Comparison of ENCODE assay signal across 1 cellular context in the genomic region with DNA sequence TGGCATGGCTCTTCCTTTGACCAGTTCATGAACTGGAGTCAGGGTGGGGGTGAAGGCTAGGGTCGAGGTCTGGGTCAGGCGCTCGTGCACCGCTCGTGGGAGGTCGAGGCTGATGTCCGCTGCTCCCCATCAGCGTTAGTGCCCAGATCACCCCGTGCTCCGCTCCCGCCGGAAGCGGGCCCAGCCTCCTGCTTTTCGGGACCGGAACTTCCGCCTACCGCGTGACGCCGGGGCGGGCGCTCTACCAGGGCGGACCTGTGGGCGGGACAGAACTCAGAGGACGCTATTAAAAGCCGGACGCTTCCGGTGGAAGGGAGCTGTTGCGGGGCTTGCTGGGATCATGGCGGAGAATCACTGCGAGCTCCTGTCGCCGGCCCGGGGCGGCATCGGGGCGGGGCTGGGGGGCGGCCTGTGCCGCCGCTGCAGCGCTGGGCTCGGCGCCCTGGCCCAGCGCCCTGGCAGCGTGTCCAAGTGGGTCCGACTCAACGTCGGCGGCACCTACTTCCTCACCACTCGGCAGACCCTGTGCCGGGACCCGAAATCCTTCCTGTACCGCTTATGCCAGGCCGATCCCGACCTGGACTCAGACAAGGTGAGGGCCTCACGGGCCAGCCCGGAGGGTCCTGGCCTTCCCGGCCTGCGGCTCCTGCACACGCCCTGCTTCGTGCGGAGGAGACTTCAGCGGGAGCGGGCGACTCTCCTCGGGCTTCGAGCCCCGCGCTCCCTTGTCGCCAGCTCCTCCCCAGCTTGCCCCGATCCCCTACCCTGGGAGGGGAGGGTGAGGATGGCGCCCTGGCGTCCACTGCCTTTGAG.
TF ChIP-seq lines count a peak whose summit lies in the region.

A gene with protein sequence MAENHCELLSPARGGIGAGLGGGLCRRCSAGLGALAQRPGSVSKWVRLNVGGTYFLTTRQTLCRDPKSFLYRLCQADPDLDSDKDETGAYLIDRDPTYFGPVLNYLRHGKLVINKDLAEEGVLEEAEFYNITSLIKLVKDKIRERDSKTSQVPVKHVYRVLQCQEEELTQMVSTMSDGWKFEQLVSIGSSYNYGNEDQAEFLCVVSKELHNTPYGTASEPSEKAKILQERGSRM (plus strand): TSS at position 315 of the 813 bp plus-strand sequence. CDS start 26 bp downstream, at position 341.

TF ChIP-seq in K562, 482 proteins besides CTCF, POLR2A, EP300 and RAD21 (continued from another document):
- TF ChIP-seq, protein P1, sequence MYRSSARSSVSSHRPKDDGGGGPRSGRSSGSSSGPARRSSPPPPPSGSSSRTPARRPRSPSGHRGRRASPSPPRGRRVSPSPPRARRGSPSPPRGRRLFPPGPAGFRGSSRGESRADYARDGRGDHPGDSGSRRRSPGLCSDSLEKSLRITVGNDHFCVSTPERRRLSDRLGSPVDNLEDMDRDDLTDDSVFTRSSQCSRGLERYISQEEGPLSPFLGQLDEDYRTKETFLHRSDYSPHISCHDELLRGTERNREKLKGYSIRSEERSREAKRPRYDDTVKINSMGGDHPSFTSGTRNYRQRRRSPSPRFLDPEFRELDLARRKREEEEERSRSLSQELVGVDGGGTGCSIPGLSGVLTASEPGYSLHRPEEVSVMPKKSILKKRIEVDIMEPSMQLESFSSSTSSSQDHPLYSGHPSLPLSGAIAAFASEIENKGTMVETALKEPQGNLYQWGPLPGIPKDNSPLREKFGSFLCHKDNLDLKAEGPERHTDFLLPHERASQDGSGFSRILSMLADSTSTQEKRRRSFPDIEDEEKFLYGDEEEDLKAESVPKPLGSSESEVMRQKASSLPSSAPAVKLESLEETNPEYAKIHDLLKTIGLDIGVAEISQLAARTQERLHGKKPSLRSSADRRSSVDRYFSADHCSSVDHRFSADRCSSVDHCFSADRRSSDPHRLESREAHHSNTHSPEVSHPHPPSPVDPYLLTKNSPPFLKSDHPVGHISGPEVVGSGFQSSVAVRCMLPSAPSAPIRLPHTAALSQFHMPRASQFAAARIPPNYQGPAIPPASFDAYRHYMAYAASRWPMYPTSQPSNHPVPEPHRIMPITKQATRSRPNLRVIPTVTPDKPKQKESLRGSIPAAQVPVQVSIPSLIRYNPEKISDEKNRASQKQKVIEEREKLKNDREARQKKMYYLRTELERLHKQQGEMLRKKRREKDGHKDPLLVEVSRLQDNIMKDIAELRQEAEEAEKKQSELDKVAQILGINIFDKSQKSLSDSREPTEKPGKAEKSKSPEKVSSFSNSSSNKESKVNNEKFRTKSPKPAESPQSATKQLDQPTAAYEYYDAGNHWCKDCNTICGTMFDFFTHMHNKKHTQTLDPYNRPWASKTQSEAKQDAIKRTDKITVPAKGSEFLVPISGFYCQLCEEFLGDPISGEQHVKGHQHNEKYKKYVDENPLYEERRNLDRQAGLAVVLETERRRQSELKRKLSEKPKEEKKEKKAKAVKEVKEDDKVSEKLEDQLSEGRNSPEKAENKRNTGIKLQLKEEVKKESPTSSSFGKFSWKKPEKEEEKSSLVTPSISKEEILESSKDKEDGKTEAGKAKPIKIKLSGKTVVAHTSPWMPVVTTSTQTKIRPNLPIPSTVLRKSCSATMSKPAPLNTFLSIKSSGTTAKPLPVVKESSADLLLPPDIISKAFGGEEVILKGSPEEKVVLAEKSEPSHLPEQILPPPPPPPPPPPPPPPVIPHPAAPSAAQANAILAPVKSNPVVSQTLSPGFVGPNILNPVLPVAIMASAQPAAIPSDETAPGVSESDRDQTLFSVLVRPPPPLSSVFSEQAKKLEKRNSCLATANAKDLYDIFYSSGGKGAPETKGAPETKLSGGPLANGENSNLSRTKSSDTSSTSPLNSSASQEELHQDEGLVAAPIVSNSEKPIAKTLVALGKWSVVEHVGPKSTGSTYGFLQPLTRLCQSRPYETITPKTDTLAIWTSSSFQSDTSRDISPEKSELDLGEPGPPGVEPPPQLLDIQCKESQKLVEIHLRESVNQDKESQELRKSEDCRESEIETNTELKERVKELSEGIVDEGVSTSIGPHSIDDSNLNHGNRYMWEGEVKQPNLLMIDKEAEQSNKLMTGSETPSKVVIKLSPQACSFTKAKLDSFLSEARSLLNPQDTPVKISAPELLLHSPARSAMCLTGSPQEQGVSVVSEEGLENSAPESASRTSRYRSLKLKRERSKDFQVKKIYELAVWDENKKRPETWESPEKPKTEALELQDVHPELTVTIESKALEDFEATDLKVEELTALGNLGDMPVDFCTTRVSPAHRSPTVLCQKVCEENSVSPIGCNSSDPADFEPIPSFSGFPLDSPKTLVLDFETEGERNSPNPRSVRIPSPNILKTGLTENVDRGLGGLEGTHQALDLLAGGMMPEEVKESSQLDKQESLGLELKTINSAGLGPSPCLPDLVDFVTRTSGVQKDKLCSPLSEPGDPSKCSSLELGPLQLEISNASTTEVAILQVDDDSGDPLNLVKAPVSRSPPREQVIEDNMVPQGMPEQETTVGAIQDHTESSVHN (IDR thresholded peaks at IDR 0.05; ENCODE audit: borderline replicate concordance in 1 of 2, low read depth in 1 of 2), result 0 out of 4 replicates have a peak, but pooled peaks of 1 of the 2 experiments have one; percentile 33
- TF ChIP-seq, protein P2, sequence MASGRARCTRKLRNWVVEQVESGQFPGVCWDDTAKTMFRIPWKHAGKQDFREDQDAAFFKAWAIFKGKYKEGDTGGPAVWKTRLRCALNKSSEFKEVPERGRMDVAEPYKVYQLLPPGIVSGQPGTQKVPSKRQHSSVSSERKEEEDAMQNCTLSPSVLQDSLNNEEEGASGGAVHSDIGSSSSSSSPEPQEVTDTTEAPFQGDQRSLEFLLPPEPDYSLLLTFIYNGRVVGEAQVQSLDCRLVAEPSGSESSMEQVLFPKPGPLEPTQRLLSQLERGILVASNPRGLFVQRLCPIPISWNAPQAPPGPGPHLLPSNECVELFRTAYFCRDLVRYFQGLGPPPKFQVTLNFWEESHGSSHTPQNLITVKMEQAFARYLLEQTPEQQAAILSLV (tag; IDR thresholded peaks at IDR 0.05), result no peak
- peak; percentile 95; the same call in 1 of the 2 replicates for TF ChIP-seq NR1H2 (CRISPR knock-in tag; IDR thresholded peaks at IDR 0.05)
- no peak for TF ChIP-seq ZBTB1 (CRISPR knock-in tag; IDR thresholded peaks at IDR 0.05; ENCODE audit: borderline replicate concordance, low read depth)
- peak; percentile 87 for TF ChIP-seq RBM22 (IDR thresholded peaks at IDR 0.05; ENCODE audit: low read depth, low read length, poor library complexity, severe bottlenecking)
- TF ChIP-seq, protein P3, sequence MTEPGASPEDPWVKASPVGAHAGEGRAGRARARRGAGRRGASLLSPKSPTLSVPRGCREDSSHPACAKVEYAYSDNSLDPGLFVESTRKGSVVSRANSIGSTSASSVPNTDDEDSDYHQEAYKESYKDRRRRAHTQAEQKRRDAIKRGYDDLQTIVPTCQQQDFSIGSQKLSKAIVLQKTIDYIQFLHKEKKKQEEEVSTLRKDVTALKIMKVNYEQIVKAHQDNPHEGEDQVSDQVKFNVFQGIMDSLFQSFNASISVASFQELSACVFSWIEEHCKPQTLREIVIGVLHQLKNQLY (CRISPR knock-in tag; conservative IDR thresholded peaks at IDR 0.05), result no peak
- TF ChIP-seq KDM4B (IDR thresholded peaks at IDR 0.05; ENCODE audit: borderline replicate concordance in 2 of 2, low read depth in 1 of 2), result peak in 1 of 2 experiments; percentile 99; a peak in 2 of 4 replicates
- TF ChIP-seq MXI1 (IDR thresholded peaks at IDR 0.05; ENCODE audit: low read depth, low read length), result peak; percentile 75; the same call in 1 of the 2 replicates
- peak; percentile 87 for TF ChIP-seq NR2C2 (CRISPR knock-in tag; IDR thresholded peaks at IDR 0.05)
- peak; percentile 75; the same call in 1 of the 2 replicates for TF ChIP-seq NR2C2 (tag; IDR thresholded peaks at IDR 0.05)
- TF ChIP-seq, protein P4, sequence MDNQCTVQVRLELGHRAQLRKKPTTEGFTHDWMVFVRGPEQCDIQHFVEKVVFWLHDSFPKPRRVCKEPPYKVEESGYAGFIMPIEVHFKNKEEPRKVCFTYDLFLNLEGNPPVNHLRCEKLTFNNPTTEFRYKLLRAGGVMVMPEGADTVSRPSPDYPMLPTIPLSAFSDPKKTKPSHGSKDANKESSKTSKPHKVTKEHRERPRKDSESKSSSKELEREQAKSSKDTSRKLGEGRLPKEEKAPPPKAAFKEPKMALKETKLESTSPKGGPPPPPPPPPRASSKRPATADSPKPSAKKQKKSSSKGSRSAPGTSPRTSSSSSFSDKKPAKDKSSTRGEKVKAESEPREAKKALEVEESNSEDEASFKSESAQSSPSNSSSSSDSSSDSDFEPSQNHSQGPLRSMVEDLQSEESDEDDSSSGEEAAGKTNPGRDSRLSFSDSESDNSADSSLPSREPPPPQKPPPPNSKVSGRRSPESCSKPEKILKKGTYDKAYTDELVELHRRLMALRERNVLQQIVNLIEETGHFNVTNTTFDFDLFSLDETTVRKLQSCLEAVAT (IDR thresholded peaks at IDR 0.05), result 0 out of 4 replicates have a peak, but pooled peaks of 1 of the 2 experiments have one; percentile 60
- TF ChIP-seq IFI16 (CRISPR knock-in tag; IDR thresholded peaks at IDR 0.05), result no peak
- no peak for TF ChIP-seq ZNF778 (CRISPR knock-in tag; IDR thresholded peaks at IDR 0.05)
